ENCODE assay signal across 9 cellular contexts in genomic region chr10:7243873-7244272, GRCh38.
DNase-seq lines count a peak whose midpoint lies in the region; ATAC-seq and TF ChIP-seq lines count a peak whose summit lies in the region.
"Had no signal": no experiment of that assay in that cellular context is flagged by ENCODE, and none has a peak within 500 bp of the region (broad histone marks: within the 10 kb centered on the region; RNA-seq: fewer than 3 reads in every experiment).

No MANE protein-coding gene starts in this region.

- peaks cover 43% of the 10 kb centered on the region for H3K4me1 Mint-ChIP-seq in activated CD8-positive, alpha-beta memory T cell treated with anti-CD3 and anti-CD28 coated beads, Interleukin-2, amount 10 ng/mL, durations not matched to agents 7 days and 5 days

- intact Hi-C loops in A673 (cut with micrococcal nuclease; ENCODE audit: unreplicated experiment): no loop called here

- POLR2A ChIA-PET in A673 (lab: Charles Lee; ENCODE audit: low non-redundant PET): no interaction called here

- H3K36me3 Mint-ChIP-seq in activated CD8-positive, alpha-beta memory T cell treated with anti-CD3 and anti-CD28 coated beads, Interleukin-2, amount 10 ng/mL, durations not matched to agents 7 days and 5 days: peaks cover 55% of the 10 kb centered on the region

- peak; percentile 51 for DNase-seq in activated CD8-positive, alpha-beta memory T cell treated with anti-CD3 and anti-CD28 coated beads, Interleukin-2, amount 10 ng/mL, durations not matched to agents 7 days and 5 days
- no peak for DNase-seq in activated CD8-positive, alpha-beta memory T cell treated with anti-CD3 and anti-CD28 coated beads, Interleukin-2, amount 50 U/mL, for 48 hours
- DNase-seq in skeletal muscle cell (ENCODE audit: low read depth) (no peak), A673 (ENCODE audit: low spot score) (no peak), activated gamma-delta T cell treated with Interleukin-2 at 50 U/mL for 16 hours (no peak), amygdala (lab: John Stamatoyannopoulos, UW) (no peak)
- DNase-seq: midbrain had no signal

- H3K4me3 ChIP-seq in skeletal muscle cell (ENCODE audit: low read depth, low read length) (peak overlapping the region; percentile 19), A673 (ENCODE audit: low read depth, low read length, poor library complexity, severe bottlenecking) (no peak overlapping the region)

- no peaks in the 10 kb centered on the region for H3K4me1 ChIP-seq in A673 (ENCODE audit: insufficient read depth, low read length, poor library complexity, severe bottlenecking)

- no peaks in the 10 kb centered on the region for H3K27me3 Mint-ChIP-seq in activated CD8-positive, alpha-beta memory T cell treated with anti-CD3 and anti-CD28 coated beads, Interleukin-2, amount 10 ng/mL, durations not matched to agents 7 days and 5 days

- peak overlapping the region; percentile 84 for H3K27ac Mint-ChIP-seq in activated CD8-positive, alpha-beta memory T cell treated with anti-CD3 and anti-CD28 coated beads, Interleukin-2, amount 10 ng/mL, durations not matched to agents 7 days and 5 days

- H3K9me3 ChIP-seq in A673 (ENCODE audit: low read depth, low read length, poor library complexity, severe bottlenecking): no peaks in the 10 kb centered on the region

- TF ChIP-seq CTCF in A673 (conservative IDR thresholded peaks at IDR 0.05; ENCODE audit: low read depth, low read length): no peak

- no peaks in the 10 kb centered on the region for H3K9me3 Mint-ChIP-seq in activated CD8-positive, alpha-beta memory T cell treated with anti-CD3 and anti-CD28 coated beads, Interleukin-2, amount 10 ng/mL, durations not matched to agents 7 days and 5 days (ENCODE audit: low read depth)

- peak; percentile 79 for ATAC-seq in activated CD8-positive, alpha-beta memory T cell treated with anti-CD3 and anti-CD28 coated beads, Interleukin-2, amount 10 ng/mL, durations not matched to agents 7 days and 5 days
- ATAC-seq in GM21786 (IDR thresholded peaks at IDR 0.05; ENCODE audit: unreplicated experiment) (peak; percentile 75), HG03575 (IDR thresholded peaks at IDR 0.05; ENCODE audit: extremely low read depth, insufficient number of reproducible peaks, low FRiP score, unreplicated experiment) (peak; percentile 49)

- H3K27ac ChIP-seq in A673 (ENCODE audit: low read depth, low read length, poor library complexity, severe bottlenecking): no peak overlapping the region

- H3K4me3 Mint-ChIP-seq in activated CD8-positive, alpha-beta memory T cell treated with anti-CD3 and anti-CD28 coated beads, Interleukin-2, amount 10 ng/mL, durations not matched to agents 7 days and 5 days: peak overlapping the region; percentile 43

- BruUV-seq in A673 (replicated peaks; lab: Mats Ljungman, UMichigan): no TSS peak

- H3K27me3 ChIP-seq in A673 (replicated peaks; ENCODE audit: insufficient read depth, low read depth, low read length, poor library complexity): peaks cover 16% of the 10 kb centered on the region

- no peaks in the 10 kb centered on the region for H3K36me3 ChIP-seq in A673 (ENCODE audit: insufficient read depth, low read length, poor library complexity, severe bottlenecking)

- CTCF ChIA-PET in activated CD8-positive, alpha-beta memory T cell treated with anti-CD3 and anti-CD28 coated beads, Interleukin-2, amount 10 ng/mL, durations not matched to agents 7 days and 5 days (lab: Charles Lee): interaction anchor here (0.7 to 2.4 kb wide), 7 partner anchors 10 to 326 kb away, joined by 3 to 9 read pairs (median 4); no protein-coding TSS in a partner anchor
- CTCF ChIA-PET in A673 (lab: Charles Lee): interaction anchor here (0.6 kb wide), 1 partner anchor 66 kb away, joined by 4 read pairs; no protein-coding TSS in a partner anchor
